ENCODE assay signal across 34 cellular contexts in genomic region chr13:60358453-60358852, GRCh38.
"Had no signal": no experiment of that assay in that cellular context is flagged by ENCODE, and none has a peak within 500 bp of the region (broad histone marks: within the 10 kb centered on the region; RNA-seq: fewer than 3 reads in every experiment).

No MANE protein-coding gene starts in this region.

- H3K4me3 Mint-ChIP-seq: activated B cell treated with CpG ODN at 0.5 μM for 24 hours; activated CD4-positive, alpha-beta memory T cell treated with anti-CD3 and anti-CD28 coated beads for 36 hours; activated CD4-positive, alpha-beta T cell treated with anti-CD3 and anti-CD28 coated beads, Interleukin-2, amount 10 ng/mL, durations not matched to agents 24 days and 14 days; activated CD8-positive, alpha-beta T cell treated with anti-CD3 and anti-CD28 coated beads for 36 hours; activated naive CD4-positive, alpha-beta T cell treated with anti-CD3 and anti-CD28 coated beads for 36 hours; activated naive CD8-positive, alpha-beta T cell treated with anti-CD3 and anti-CD28 coated beads for 36 hours; activated T-cell treated with anti-CD3 and anti-CD28 coated beads, Interleukin-2, amount 50 U/mL, for 24 hours; activated T-cell treated with anti-CD3 and anti-CD28 coated beads, Interleukin-2, amount 50 U/mL, for 72 hours; activated T-helper 1 cell treated with anti-CD3 and anti-CD28 coated beads, Interleukin-12 subunit alpha, Interleukin-12 subunit beta, Interleukin-2, Interleukin-4 antibody, amounts not matched to agents 30 ng/mL and 10 ng/mL and 1 ng/mL, durations not matched to agents 14 hours and 24 hours and 36 hours; activated T-helper 17 cell treated with anti-CD3 and anti-CD28 coated beads, Interleukin-2, amount 50 U/mL, for 72 hours; T-helper 1 cell treated with Interleukin-12 subunit alpha and Interleukin-12 subunit beta and Interleukin-4 antibody, amounts not matched to agents 30 μg/mL and 1 μg/mL, for 36 hours; T-helper 2 cell treated with Interferon-gamma antibody and Interleukin-4, amounts not matched to agents 5 μg/mL and 100 μg/mL, for 36 hours had no signal

- H3K27ac ChIP-seq: adrenal gland, body of pancreas, brain microvascular endothelial cell, breast epithelium, WERI-Rb-1 had no signal

- H3K4me3 ChIP-seq: adrenal gland, body of pancreas, breast epithelium had no signal

- H3K27me3 ChIP-seq: adrenal gland, body of pancreas, brain microvascular endothelial cell, breast epithelium had no signal

- H3K4me1 ChIP-seq: adrenal gland, body of pancreas, breast epithelium had no signal

- H3K36me3 Mint-ChIP-seq: activated CD4-positive, alpha-beta memory T cell treated with anti-CD3 and anti-CD28 coated beads for 36 hours; activated naive CD4-positive, alpha-beta T cell treated with anti-CD3 and anti-CD28 coated beads, Interleukin-2, amount 50 U/mL, for 72 hours; activated naive CD8-positive, alpha-beta T cell treated with anti-CD3 and anti-CD28 coated beads for 36 hours had no signal

- H3K9me3 ChIP-seq: adrenal gland, body of pancreas, breast epithelium had no signal

- H3K4me1 Mint-ChIP-seq: activated B cell treated with CpG ODN at 0.5 μM for 24 hours; activated CD4-positive, alpha-beta T cell treated with anti-CD3 and anti-CD28 coated beads, Interleukin-2, amount 10 ng/mL, durations not matched to agents 24 days and 14 days; activated naive CD8-positive, alpha-beta T cell treated with anti-CD3 and anti-CD28 coated beads for 36 hours; activated T-helper 17 cell treated with anti-CD3 and anti-CD28 coated beads, Interleukin-2, amount 50 U/mL, for 72 hours had no signal

- H3K27ac Mint-ChIP-seq: activated B cell treated with CpG ODN at 0.5 μM for 24 hours; activated CD4-positive, alpha-beta memory T cell treated with anti-CD3 and anti-CD28 coated beads for 36 hours; activated CD4-positive, alpha-beta T cell treated with anti-CD3 and anti-CD28 coated beads, Interleukin-2, amount 10 ng/mL, durations not matched to agents 24 days and 14 days; activated CD8-positive, alpha-beta T cell treated with anti-CD3 and anti-CD28 coated beads for 36 hours; activated naive CD4-positive, alpha-beta T cell treated with anti-CD3 and anti-CD28 coated beads for 36 hours; activated naive CD4-positive, alpha-beta T cell treated with anti-CD3 and anti-CD28 coated beads, Interleukin-2, amount 50 U/mL, for 72 hours; activated naive CD8-positive, alpha-beta T cell treated with anti-CD3 and anti-CD28 coated beads for 36 hours; activated T-cell treated with anti-CD3 and anti-CD28 coated beads, Interleukin-2, amount 50 U/mL, for 24 hours; activated T-cell treated with anti-CD3 and anti-CD28 coated beads, Interleukin-2, amount 50 U/mL, for 72 hours; activated T-helper 1 cell treated with anti-CD3 and anti-CD28 coated beads, Interleukin-12 subunit alpha, Interleukin-12 subunit beta, Interleukin-2, Interleukin-4 antibody, amounts not matched to agents 30 ng/mL and 10 ng/mL and 1 ng/mL, durations not matched to agents 14 hours and 24 hours and 36 hours; activated T-helper 17 cell treated with anti-CD3 and anti-CD28 coated beads, Interleukin-2, amount 50 U/mL, for 72 hours; T-helper 1 cell treated with Interleukin-12 subunit alpha and Interleukin-12 subunit beta and Interleukin-4 antibody, amounts not matched to agents 30 μg/mL and 1 μg/mL, for 36 hours; T-helper 2 cell treated with Interferon-gamma antibody and Interleukin-4, amounts not matched to agents 5 μg/mL and 100 μg/mL, for 36 hours had no signal

- DNase-seq: activated B cell treated with CpG ODN at 0.5 μM for 24 hours; activated CD4-positive, alpha-beta memory T cell treated with anti-CD3 and anti-CD28 coated beads for 36 hours; activated CD4-positive, alpha-beta T cell treated with anti-CD3 and anti-CD28 coated beads for 4 hours; activated CD4-positive, alpha-beta T cell treated with anti-CD3 and anti-CD28 coated beads, Interleukin-2, amount 50 U/mL, for 1 hour; activated CD4-positive, alpha-beta T cell treated with anti-CD3 and anti-CD28 coated beads, Interleukin-2, amount 50 U/mL, for 4 hours; activated CD4-positive, CD25-positive, alpha-beta regulatory T cell treated with anti-CD3 and anti-CD28 coated beads, Interleukin-2, amount 50 U/mL, for 72 hours; activated CD8-positive, alpha-beta memory T cell treated with anti-CD3 and anti-CD28 coated beads, Interleukin-2, amount 50 U/mL, for 4 hours; activated CD8-positive, alpha-beta T cell treated with anti-CD3 and anti-CD28 coated beads for 36 hours; activated effector memory CD4-positive, alpha-beta T cell treated with anti-CD3 and anti-CD28 coated beads, Interleukin-2, amount 50 U/mL, for 16 hours; activated gamma-delta T cell treated with Interleukin-2 at 50 U/mL for 16 hours; activated naive CD4-positive, alpha-beta T cell; activated naive CD4-positive, alpha-beta T cell treated with anti-CD3 and anti-CD28 coated beads for 36 hours; activated naive CD4-positive, alpha-beta T cell treated with anti-CD3 and anti-CD28 coated beads, Interleukin-2, amount 50 U/mL, for 16 hours; activated naive CD8-positive, alpha-beta T cell treated with anti-CD3 and anti-CD28 coated beads for 36 hours; activated T-cell treated with anti-CD3 and anti-CD28 coated beads, Interleukin-2, amount 50 U/mL, for 24 hours; activated T-cell treated with anti-CD3 and anti-CD28 coated beads, Interleukin-2, amount 50 U/mL, for 72 hours; adrenal gland; amniotic stem cell; aorta; body of pancreas; brain microvascular endothelial cell; central memory CD4-positive, alpha-beta T cell; T-helper 1 cell; T-helper 2 cell; T-helper 9 cell; WERI-Rb-1 had no signal

- H3K9me3 Mint-ChIP-seq: activated B cell treated with CpG ODN at 0.5 μM for 24 hours; activated CD4-positive, alpha-beta memory T cell treated with anti-CD3 and anti-CD28 coated beads for 36 hours; activated CD4-positive, alpha-beta T cell treated with anti-CD3 and anti-CD28 coated beads, Interleukin-2, amount 10 ng/mL, durations not matched to agents 24 days and 14 days; activated CD8-positive, alpha-beta T cell treated with anti-CD3 and anti-CD28 coated beads for 36 hours; activated naive CD4-positive, alpha-beta T cell treated with anti-CD3 and anti-CD28 coated beads for 36 hours; activated naive CD4-positive, alpha-beta T cell treated with anti-CD3 and anti-CD28 coated beads, Interleukin-2, amount 50 U/mL, for 72 hours; activated naive CD8-positive, alpha-beta T cell treated with anti-CD3 and anti-CD28 coated beads for 36 hours; activated T-cell treated with anti-CD3 and anti-CD28 coated beads, Interleukin-2, amount 50 U/mL, for 24 hours; activated T-helper 1 cell treated with anti-CD3 and anti-CD28 coated beads, Interleukin-12 subunit alpha, Interleukin-12 subunit beta, Interleukin-2, Interleukin-4 antibody, amounts not matched to agents 30 ng/mL and 10 ng/mL and 1 ng/mL, durations not matched to agents 14 hours and 24 hours and 36 hours; activated T-helper 17 cell treated with anti-CD3 and anti-CD28 coated beads, Interleukin-2, amount 50 U/mL, for 72 hours; T-helper 1 cell treated with Interleukin-12 subunit alpha and Interleukin-12 subunit beta and Interleukin-4 antibody, amounts not matched to agents 30 μg/mL and 1 μg/mL, for 36 hours; T-helper 2 cell treated with Interferon-gamma antibody and Interleukin-4, amounts not matched to agents 5 μg/mL and 100 μg/mL, for 36 hours had no signal

- FAIRE-seq: astrocyte had no signal

- H3K36me3 ChIP-seq: adrenal gland, brain microvascular endothelial cell, breast epithelium, WERI-Rb-1 had no signal

- ATAC-seq: activated CD8-positive, alpha-beta T cell treated with anti-CD3 and anti-CD28 coated beads for 36 hours; activated naive CD4-positive, alpha-beta T cell treated with anti-CD3 and anti-CD28 coated beads, Interleukin-2, amount 50 U/mL, for 72 hours; activated T-cell treated with anti-CD3 and anti-CD28 coated beads, Interleukin-2, amount 50 U/mL, for 72 hours; activated T-helper 17 cell treated with anti-CD3 and anti-CD28 coated beads, Interleukin-2, amount 50 U/mL, for 72 hours; body of pancreas had no signal
